Comparison of ENCODE assay signal across 1 cellular context in the genomic region with DNA sequence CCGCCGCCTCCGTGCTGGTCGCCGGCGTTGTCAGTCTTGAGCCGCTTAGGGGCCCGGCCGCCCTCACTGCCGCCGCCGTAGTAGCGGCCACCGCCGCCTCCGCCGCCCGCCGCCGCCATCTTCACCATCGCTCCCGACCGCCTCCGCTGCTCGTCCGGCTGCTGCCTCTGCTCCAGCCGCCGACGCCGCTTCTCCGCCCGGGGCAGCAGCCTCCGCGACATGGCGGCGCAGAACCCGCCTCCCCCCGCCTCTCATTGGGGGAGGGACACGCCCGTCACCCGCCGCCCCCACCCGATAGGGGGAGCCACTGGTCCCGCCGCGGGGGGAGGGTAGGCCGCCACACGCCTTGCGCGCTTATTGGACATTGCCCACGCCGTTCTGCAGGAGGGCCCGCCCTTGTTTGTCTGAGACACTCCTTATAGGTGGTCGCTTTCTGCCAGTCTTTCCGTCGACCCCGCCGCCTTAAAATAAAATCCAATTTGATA.
TF ChIP-seq lines count a peak whose summit lies in the region.

A gene (minus strand): TSS at position 241 of the 485 bp plus-strand sequence. CDS start 20 bp downstream, at position 221.

TF ChIP-seq in HepG2, 621 proteins besides CTCF, POLR2A, EP300 and RAD21 (continued from another document and continues in another):
- TF ChIP-seq, protein P1, sequence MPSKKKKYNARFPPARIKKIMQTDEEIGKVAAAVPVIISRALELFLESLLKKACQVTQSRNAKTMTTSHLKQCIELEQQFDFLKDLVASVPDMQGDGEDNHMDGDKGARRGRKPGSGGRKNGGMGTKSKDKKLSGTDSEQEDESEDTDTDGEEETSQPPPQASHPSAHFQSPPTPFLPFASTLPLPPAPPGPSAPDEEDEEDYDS (CRISPR knock-in tag; IDR thresholded peaks at IDR 0.05) = peak; percentile 60; the same call in 1 of the 2 replicates
- TF ChIP-seq HNRNPUL1 (IDR thresholded peaks at IDR 0.05; ENCODE audit: low read depth, low read length) = no peak
- TF ChIP-seq, protein P2, sequence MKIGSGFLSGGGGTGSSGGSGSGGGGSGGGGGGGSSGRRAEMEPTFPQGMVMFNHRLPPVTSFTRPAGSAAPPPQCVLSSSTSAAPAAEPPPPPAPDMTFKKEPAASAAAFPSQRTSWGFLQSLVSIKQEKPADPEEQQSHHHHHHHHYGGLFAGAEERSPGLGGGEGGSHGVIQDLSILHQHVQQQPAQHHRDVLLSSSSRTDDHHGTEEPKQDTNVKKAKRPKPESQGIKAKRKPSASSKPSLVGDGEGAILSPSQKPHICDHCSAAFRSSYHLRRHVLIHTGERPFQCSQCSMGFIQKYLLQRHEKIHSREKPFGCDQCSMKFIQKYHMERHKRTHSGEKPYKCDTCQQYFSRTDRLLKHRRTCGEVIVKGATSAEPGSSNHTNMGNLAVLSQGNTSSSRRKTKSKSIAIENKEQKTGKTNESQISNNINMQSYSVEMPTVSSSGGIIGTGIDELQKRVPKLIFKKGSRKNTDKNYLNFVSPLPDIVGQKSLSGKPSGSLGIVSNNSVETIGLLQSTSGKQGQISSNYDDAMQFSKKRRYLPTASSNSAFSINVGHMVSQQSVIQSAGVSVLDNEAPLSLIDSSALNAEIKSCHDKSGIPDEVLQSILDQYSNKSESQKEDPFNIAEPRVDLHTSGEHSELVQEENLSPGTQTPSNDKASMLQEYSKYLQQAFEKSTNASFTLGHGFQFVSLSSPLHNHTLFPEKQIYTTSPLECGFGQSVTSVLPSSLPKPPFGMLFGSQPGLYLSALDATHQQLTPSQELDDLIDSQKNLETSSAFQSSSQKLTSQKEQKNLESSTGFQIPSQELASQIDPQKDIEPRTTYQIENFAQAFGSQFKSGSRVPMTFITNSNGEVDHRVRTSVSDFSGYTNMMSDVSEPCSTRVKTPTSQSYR (CRISPR knock-in tag; IDR thresholded peaks at IDR 0.05; ENCODE audit: borderline replicate concordance) = peak; percentile 96
- no peak for TF ChIP-seq ZNF567 (CRISPR knock-in tag; IDR thresholded peaks at IDR 0.05; ENCODE audit: borderline replicate concordance)
- TF ChIP-seq, protein P3, sequence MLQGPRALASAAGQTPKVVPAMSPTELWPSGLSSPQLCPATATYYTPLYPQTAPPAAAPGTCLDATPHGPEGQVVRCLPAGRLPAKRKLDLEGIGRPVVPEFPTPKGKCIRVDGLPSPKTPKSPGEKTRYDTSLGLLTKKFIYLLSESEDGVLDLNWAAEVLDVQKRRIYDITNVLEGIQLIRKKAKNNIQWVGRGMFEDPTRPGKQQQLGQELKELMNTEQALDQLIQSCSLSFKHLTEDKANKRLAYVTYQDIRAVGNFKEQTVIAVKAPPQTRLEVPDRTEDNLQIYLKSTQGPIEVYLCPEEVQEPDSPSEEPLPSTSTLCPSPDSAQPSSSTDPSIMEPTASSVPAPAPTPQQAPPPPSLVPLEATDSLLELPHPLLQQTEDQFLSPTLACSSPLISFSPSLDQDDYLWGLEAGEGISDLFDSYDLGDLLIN (CRISPR knock-in tag; IDR thresholded peaks at IDR 0.05; ENCODE audit: borderline replicate concordance) = peak; percentile 19; the same call in 1 of the 2 replicates
- 0 out of 2 replicates have a peak, but pooled peaks have one; percentile 59 for TF ChIP-seq HOXD1 (CRISPR knock-in tag; IDR thresholded peaks at IDR 0.05)
- peak; percentile 37; the same call in 1 of the 2 replicates for TF ChIP-seq ZIK1 (CRISPR knock-in tag; IDR thresholded peaks at IDR 0.05; ENCODE audit: borderline replicate concordance, low read depth)
- TF ChIP-seq MEIS1 (CRISPR knock-in tag; IDR thresholded peaks at IDR 0.05; ENCODE audit: borderline replicate concordance) = no peak
- 0 out of 2 replicates have a peak, but pooled peaks have one; percentile 67 for TF ChIP-seq CENPT (CRISPR knock-in tag; IDR thresholded peaks at IDR 0.05; ENCODE audit: low read depth)
- TF ChIP-seq, protein P4, sequence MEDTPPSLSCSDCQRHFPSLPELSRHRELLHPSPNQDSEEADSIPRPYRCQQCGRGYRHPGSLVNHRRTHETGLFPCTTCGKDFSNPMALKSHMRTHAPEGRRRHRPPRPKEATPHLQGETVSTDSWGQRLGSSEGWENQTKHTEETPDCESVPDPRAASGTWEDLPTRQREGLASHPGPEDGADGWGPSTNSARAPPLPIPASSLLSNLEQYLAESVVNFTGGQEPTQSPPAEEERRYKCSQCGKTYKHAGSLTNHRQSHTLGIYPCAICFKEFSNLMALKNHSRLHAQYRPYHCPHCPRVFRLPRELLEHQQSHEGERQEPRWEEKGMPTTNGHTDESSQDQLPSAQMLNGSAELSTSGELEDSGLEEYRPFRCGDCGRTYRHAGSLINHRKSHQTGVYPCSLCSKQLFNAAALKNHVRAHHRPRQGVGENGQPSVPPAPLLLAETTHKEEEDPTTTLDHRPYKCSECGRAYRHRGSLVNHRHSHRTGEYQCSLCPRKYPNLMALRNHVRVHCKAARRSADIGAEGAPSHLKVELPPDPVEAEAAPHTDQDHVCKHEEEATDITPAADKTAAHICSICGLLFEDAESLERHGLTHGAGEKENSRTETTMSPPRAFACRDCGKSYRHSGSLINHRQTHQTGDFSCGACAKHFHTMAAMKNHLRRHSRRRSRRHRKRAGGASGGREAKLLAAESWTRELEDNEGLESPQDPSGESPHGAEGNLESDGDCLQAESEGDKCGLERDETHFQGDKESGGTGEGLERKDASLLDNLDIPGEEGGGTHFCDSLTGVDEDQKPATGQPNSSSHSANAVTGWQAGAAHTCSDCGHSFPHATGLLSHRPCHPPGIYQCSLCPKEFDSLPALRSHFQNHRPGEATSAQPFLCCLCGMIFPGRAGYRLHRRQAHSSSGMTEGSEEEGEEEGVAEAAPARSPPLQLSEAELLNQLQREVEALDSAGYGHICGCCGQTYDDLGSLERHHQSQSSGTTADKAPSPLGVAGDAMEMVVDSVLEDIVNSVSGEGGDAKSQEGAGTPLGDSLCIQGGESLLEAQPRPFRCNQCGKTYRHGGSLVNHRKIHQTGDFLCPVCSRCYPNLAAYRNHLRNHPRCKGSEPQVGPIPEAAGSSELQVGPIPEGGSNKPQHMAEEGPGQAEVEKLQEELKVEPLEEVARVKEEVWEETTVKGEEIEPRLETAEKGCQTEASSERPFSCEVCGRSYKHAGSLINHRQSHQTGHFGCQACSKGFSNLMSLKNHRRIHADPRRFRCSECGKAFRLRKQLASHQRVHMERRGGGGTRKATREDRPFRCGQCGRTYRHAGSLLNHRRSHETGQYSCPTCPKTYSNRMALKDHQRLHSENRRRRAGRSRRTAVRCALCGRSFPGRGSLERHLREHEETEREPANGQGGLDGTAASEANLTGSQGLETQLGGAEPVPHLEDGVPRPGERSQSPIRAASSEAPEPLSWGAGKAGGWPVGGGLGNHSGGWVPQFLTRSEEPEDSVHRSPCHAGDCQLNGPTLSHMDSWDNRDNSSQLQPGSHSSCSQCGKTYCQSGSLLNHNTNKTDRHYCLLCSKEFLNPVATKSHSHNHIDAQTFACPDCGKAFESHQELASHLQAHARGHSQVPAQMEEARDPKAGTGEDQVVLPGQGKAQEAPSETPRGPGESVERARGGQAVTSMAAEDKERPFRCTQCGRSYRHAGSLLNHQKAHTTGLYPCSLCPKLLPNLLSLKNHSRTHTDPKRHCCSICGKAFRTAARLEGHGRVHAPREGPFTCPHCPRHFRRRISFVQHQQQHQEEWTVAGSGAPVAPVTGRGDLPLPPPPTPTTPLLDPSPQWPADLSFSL (CRISPR knock-in tag; IDR thresholded peaks at IDR 0.05) = no peak
- no peak for TF ChIP-seq NKX3-1 (CRISPR knock-in tag; IDR thresholded peaks at IDR 0.05)
- no peak for TF ChIP-seq ZNF709 (CRISPR knock-in tag; IDR thresholded peaks at IDR 0.05)
- TF ChIP-seq, protein P5, sequence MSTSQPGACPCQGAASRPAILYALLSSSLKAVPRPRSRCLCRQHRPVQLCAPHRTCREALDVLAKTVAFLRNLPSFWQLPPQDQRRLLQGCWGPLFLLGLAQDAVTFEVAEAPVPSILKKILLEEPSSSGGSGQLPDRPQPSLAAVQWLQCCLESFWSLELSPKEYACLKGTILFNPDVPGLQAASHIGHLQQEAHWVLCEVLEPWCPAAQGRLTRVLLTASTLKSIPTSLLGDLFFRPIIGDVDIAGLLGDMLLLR (CRISPR knock-in tag; IDR thresholded peaks at IDR 0.05) = no peak
- TF ChIP-seq, protein P6, sequence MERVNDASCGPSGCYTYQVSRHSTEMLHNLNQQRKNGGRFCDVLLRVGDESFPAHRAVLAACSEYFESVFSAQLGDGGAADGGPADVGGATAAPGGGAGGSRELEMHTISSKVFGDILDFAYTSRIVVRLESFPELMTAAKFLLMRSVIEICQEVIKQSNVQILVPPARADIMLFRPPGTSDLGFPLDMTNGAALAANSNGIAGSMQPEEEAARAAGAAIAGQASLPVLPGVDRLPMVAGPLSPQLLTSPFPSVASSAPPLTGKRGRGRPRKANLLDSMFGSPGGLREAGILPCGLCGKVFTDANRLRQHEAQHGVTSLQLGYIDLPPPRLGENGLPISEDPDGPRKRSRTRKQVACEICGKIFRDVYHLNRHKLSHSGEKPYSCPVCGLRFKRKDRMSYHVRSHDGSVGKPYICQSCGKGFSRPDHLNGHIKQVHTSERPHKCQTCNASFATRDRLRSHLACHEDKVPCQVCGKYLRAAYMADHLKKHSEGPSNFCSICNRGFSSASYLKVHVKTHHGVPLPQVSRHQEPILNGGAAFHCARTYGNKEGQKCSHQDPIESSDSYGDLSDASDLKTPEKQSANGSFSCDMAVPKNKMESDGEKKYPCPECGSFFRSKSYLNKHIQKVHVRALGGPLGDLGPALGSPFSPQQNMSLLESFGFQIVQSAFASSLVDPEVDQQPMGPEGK (CRISPR knock-in tag; IDR thresholded peaks at IDR 0.05) = peak; percentile 95
- peak; percentile 55; the same call in 1 of the 2 replicates for TF ChIP-seq DR1 (CRISPR knock-in tag; IDR thresholded peaks at IDR 0.05)
- no peak for TF ChIP-seq STAG1 (CRISPR knock-in tag; IDR thresholded peaks at IDR 0.05)
- TF ChIP-seq, protein P7, sequence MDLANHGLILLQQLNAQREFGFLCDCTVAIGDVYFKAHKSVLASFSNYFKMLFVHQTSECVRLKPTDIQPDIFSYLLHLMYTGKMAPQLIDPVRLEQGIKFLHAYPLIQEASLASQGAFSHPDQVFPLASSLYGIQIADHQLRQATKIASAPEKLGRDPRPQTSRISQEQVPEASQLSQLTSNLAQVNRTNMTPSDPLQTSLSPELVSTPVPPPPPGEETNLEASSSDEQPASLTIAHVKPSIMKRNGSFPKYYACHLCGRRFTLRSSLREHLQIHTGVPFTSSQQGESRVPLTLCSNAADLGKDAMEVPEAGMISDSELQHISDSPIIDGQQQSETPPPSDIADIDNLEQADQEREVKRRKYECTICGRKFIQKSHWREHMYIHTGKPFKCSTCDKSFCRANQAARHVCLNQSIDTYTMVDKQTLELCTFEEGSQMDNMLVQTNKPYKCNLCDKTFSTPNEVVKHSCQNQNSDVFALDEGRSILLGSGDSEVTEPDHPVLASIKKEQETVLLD (CRISPR knock-in tag; IDR thresholded peaks at IDR 0.05; ENCODE audit: low read depth) = peak; percentile 49
- TF ChIP-seq, protein P8, sequence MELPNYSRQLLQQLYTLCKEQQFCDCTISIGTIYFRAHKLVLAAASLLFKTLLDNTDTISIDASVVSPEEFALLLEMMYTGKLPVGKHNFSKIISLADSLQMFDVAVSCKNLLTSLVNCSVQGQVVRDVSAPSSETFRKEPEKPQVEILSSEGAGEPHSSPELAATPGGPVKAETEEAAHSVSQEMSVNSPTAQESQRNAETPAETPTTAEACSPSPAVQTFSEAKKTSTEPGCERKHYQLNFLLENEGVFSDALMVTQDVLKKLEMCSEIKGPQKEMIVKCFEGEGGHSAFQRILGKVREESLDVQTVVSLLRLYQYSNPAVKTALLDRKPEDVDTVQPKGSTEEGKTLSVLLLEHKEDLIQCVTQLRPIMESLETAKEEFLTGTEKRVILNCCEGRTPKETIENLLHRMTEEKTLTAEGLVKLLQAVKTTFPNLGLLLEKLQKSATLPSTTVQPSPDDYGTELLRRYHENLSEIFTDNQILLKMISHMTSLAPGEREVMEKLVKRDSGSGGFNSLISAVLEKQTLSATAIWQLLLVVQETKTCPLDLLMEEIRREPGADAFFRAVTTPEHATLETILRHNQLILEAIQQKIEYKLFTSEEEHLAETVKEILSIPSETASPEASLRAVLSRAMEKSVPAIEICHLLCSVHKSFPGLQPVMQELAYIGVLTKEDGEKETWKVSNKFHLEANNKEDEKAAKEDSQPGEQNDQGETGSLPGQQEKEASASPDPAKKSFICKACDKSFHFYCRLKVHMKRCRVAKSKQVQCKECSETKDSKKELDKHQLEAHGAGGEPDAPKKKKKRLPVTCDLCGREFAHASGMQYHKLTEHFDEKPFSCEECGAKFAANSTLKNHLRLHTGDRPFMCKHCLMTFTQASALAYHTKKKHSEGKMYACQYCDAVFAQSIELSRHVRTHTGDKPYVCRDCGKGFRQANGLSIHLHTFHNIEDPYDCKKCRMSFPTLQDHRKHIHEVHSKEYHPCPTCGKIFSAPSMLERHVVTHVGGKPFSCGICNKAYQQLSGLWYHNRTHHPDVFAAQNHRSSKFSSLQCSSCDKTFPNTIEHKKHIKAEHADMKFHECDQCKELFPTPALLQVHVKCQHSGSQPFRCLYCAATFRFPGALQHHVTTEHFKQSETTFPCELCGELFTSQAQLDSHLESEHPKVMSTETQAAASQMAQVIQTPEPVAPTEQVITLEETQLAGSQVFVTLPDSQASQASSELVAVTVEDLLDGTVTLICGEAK (IDR thresholded peaks at IDR 0.05) = no peak
- TF ChIP-seq, protein P8 (CRISPR knock-in tag; IDR thresholded peaks at IDR 0.05) = 0 out of 2 replicates have a peak, but pooled peaks have one; percentile 19
- TF ChIP-seq ZFP82 (CRISPR knock-in tag; IDR thresholded peaks at IDR 0.05; ENCODE audit: borderline replicate concordance) = peak; percentile 61; the same call in 1 of the 2 replicates
- peak; percentile 3; the same call in 1 of the 2 replicates for TF ChIP-seq SP1 (IDR thresholded peaks at IDR 0.05)
- TF ChIP-seq SP1 (CRISPR knock-in tag; IDR thresholded peaks at IDR 0.05) = peak; percentile 96
- TF ChIP-seq RARG (CRISPR knock-in tag; IDR thresholded peaks at IDR 0.05; ENCODE audit: low read depth) = no peak
